ENCODE assay signal across 36 cellular contexts in genomic region chr19:13267889-13268288, GRCh38.
"Had no signal": no experiment of that assay in that cellular context is flagged by ENCODE, and none has a peak within 500 bp of the region (broad histone marks: within the 10 kb centered on the region; RNA-seq: fewer than 3 reads in every experiment).

No MANE protein-coding gene starts in this region.

- H3K27ac Mint-ChIP-seq: activated B cell treated with CpG ODN at 0.5 μM for 24 hours; activated CD4-positive, alpha-beta memory T cell treated with anti-CD3 and anti-CD28 coated beads for 36 hours; activated CD4-positive, alpha-beta T cell treated with anti-CD3 and anti-CD28 coated beads, Interleukin-2, amount 10 ng/mL, durations not matched to agents 24 days and 14 days; activated CD8-positive, alpha-beta T cell treated with anti-CD3 and anti-CD28 coated beads for 36 hours; activated naive CD4-positive, alpha-beta T cell treated with anti-CD3 and anti-CD28 coated beads for 36 hours; activated naive CD4-positive, alpha-beta T cell treated with anti-CD3 and anti-CD28 coated beads, Interleukin-2, amount 50 U/mL, for 72 hours; activated naive CD8-positive, alpha-beta T cell treated with anti-CD3 and anti-CD28 coated beads for 36 hours; activated T-cell treated with anti-CD3 and anti-CD28 coated beads, Interleukin-2, amount 50 U/mL, for 72 hours; activated T-helper 1 cell treated with anti-CD3 and anti-CD28 coated beads, Interleukin-12 subunit alpha, Interleukin-12 subunit beta, Interleukin-2, Interleukin-4 antibody, amounts not matched to agents 30 ng/mL and 10 ng/mL and 1 ng/mL, durations not matched to agents 14 hours and 24 hours and 36 hours; activated T-helper 17 cell treated with anti-CD3 and anti-CD28 coated beads, Interleukin-2, amount 50 U/mL, for 72 hours; T-helper 1 cell treated with Interleukin-12 subunit alpha and Interleukin-12 subunit beta and Interleukin-4 antibody, amounts not matched to agents 30 μg/mL and 1 μg/mL, for 36 hours; T-helper 2 cell treated with Interferon-gamma antibody and Interleukin-4, amounts not matched to agents 5 μg/mL and 100 μg/mL, for 36 hours had no signal

- FAIRE-seq: astrocyte, TTC549 had no signal

- H3K36me3 ChIP-seq: adrenal gland, brain microvascular endothelial cell, breast epithelium had no signal

- H3K27me3 Mint-ChIP-seq: activated B cell treated with CpG ODN at 0.5 μM for 24 hours; activated naive CD8-positive, alpha-beta T cell treated with anti-CD3 and anti-CD28 coated beads for 36 hours; activated T-helper 17 cell treated with anti-CD3 and anti-CD28 coated beads, Interleukin-2, amount 50 U/mL, for 72 hours had no signal

- H3K27ac ChIP-seq: adrenal gland, body of pancreas, brain microvascular endothelial cell, breast epithelium, VCaP had no signal

- H3K4me1 Mint-ChIP-seq: activated B cell treated with CpG ODN at 0.5 μM for 24 hours; activated naive CD8-positive, alpha-beta T cell treated with anti-CD3 and anti-CD28 coated beads for 36 hours; activated T-helper 17 cell treated with anti-CD3 and anti-CD28 coated beads, Interleukin-2, amount 50 U/mL, for 72 hours had no signal

- H3K4me3 ChIP-seq: adrenal gland, body of pancreas, breast epithelium had no signal

- H3K9me3 ChIP-seq: adrenal gland, body of pancreas, breast epithelium had no signal

- H3K4me3 Mint-ChIP-seq: activated B cell treated with CpG ODN at 0.5 μM for 24 hours; activated CD4-positive, alpha-beta memory T cell treated with anti-CD3 and anti-CD28 coated beads for 36 hours; activated CD4-positive, alpha-beta T cell treated with anti-CD3 and anti-CD28 coated beads, Interleukin-2, amount 10 ng/mL, durations not matched to agents 24 days and 14 days; activated CD8-positive, alpha-beta T cell treated with anti-CD3 and anti-CD28 coated beads for 36 hours; activated naive CD4-positive, alpha-beta T cell treated with anti-CD3 and anti-CD28 coated beads for 36 hours; activated naive CD8-positive, alpha-beta T cell treated with anti-CD3 and anti-CD28 coated beads for 36 hours; activated T-cell treated with anti-CD3 and anti-CD28 coated beads, Interleukin-2, amount 50 U/mL, for 4 hours; activated T-cell treated with anti-CD3 and anti-CD28 coated beads, Interleukin-2, amount 50 U/mL, for 72 hours; activated T-helper 1 cell treated with anti-CD3 and anti-CD28 coated beads, Interleukin-12 subunit alpha, Interleukin-12 subunit beta, Interleukin-2, Interleukin-4 antibody, amounts not matched to agents 30 ng/mL and 10 ng/mL and 1 ng/mL, durations not matched to agents 14 hours and 24 hours and 36 hours; activated T-helper 17 cell treated with anti-CD3 and anti-CD28 coated beads, Interleukin-2, amount 50 U/mL, for 72 hours; T-helper 1 cell treated with Interleukin-12 subunit alpha and Interleukin-12 subunit beta and Interleukin-4 antibody, amounts not matched to agents 30 μg/mL and 1 μg/mL, for 36 hours; T-helper 2 cell treated with Interferon-gamma antibody and Interleukin-4, amounts not matched to agents 5 μg/mL and 100 μg/mL, for 36 hours had no signal

- DNase-seq: activated B cell treated with CpG ODN at 0.5 μM for 24 hours; activated CD4-positive, alpha-beta memory T cell treated with anti-CD3 and anti-CD28 coated beads for 36 hours; activated CD4-positive, alpha-beta T cell treated with anti-CD3 and anti-CD28 coated beads for 4 hours; activated CD4-positive, alpha-beta T cell treated with anti-CD3 and anti-CD28 coated beads, Interleukin-2, amount 10 ng/mL, durations not matched to agents 24 days and 14 days; activated CD4-positive, alpha-beta T cell treated with anti-CD3 and anti-CD28 coated beads, Interleukin-2, amount 50 U/mL, for 1 hour; activated CD4-positive, alpha-beta T cell treated with anti-CD3 and anti-CD28 coated beads, Interleukin-2, amount 50 U/mL, for 4 hours; activated CD4-positive, CD25-positive, alpha-beta regulatory T cell treated with anti-CD3 and anti-CD28 coated beads, Interleukin-2, amount 50 U/mL, for 72 hours; activated CD8-positive, alpha-beta memory T cell treated with anti-CD3 and anti-CD28 coated beads, Interleukin-2, amount 50 U/mL, for 4 hours; activated CD8-positive, alpha-beta T cell treated with anti-CD3 and anti-CD28 coated beads for 36 hours; activated effector memory CD4-positive, alpha-beta T cell treated with anti-CD3 and anti-CD28 coated beads, Interleukin-2, amount 50 U/mL, for 16 hours; activated gamma-delta T cell treated with Interleukin-2 at 50 U/mL for 16 hours; activated naive CD4-positive, alpha-beta T cell; activated naive CD4-positive, alpha-beta T cell treated with anti-CD3 and anti-CD28 coated beads for 36 hours; activated naive CD4-positive, alpha-beta T cell treated with anti-CD3 and anti-CD28 coated beads, Interleukin-2, amount 50 U/mL, for 16 hours; activated naive CD8-positive, alpha-beta T cell treated with anti-CD3 and anti-CD28 coated beads for 36 hours; activated T-cell treated with anti-CD3 and anti-CD28 coated beads for 4 hours; activated T-cell treated with anti-CD3 and anti-CD28 coated beads, Interleukin-2, amount 50 U/mL, for 1 hour; activated T-cell treated with anti-CD3 and anti-CD28 coated beads, Interleukin-2, amount 50 U/mL, for 4 hours; activated T-cell treated with anti-CD3 and anti-CD28 coated beads, Interleukin-2, amount 50 U/mL, for 72 hours; adrenal gland; amniotic stem cell; aorta; body of pancreas; brain microvascular endothelial cell; central memory CD4-positive, alpha-beta T cell; T-helper 2 cell; T-helper 9 cell had no signal

- H3K27me3 ChIP-seq: adrenal gland, body of pancreas, brain microvascular endothelial cell, breast epithelium had no signal

- H3K9me3 Mint-ChIP-seq: activated B cell treated with CpG ODN at 0.5 μM for 24 hours; activated CD4-positive, alpha-beta memory T cell treated with anti-CD3 and anti-CD28 coated beads for 36 hours; activated CD4-positive, alpha-beta T cell treated with anti-CD3 and anti-CD28 coated beads, Interleukin-2, amount 10 ng/mL, durations not matched to agents 24 days and 14 days; activated CD8-positive, alpha-beta T cell treated with anti-CD3 and anti-CD28 coated beads for 36 hours; activated naive CD4-positive, alpha-beta T cell treated with anti-CD3 and anti-CD28 coated beads for 36 hours; activated naive CD4-positive, alpha-beta T cell treated with anti-CD3 and anti-CD28 coated beads, Interleukin-2, amount 50 U/mL, for 72 hours; activated T-cell treated with anti-CD3 and anti-CD28 coated beads, Interleukin-2, amount 50 U/mL, for 4 hours; activated T-cell treated with anti-CD3 and anti-CD28 coated beads, Interleukin-2, amount 50 U/mL, for 72 hours; activated T-helper 1 cell treated with anti-CD3 and anti-CD28 coated beads, Interleukin-12 subunit alpha, Interleukin-12 subunit beta, Interleukin-2, Interleukin-4 antibody, amounts not matched to agents 30 ng/mL and 10 ng/mL and 1 ng/mL, durations not matched to agents 14 hours and 24 hours and 36 hours; activated T-helper 17 cell treated with anti-CD3 and anti-CD28 coated beads, Interleukin-2, amount 50 U/mL, for 72 hours; T-helper 1 cell treated with Interleukin-12 subunit alpha and Interleukin-12 subunit beta and Interleukin-4 antibody, amounts not matched to agents 30 μg/mL and 1 μg/mL, for 36 hours; T-helper 2 cell treated with Interferon-gamma antibody and Interleukin-4, amounts not matched to agents 5 μg/mL and 100 μg/mL, for 36 hours had no signal

- H3K4me1 ChIP-seq: adrenal gland, body of pancreas, breast epithelium had no signal

- H3K36me3 Mint-ChIP-seq: activated CD4-positive, alpha-beta memory T cell treated with anti-CD3 and anti-CD28 coated beads for 36 hours; activated naive CD4-positive, alpha-beta T cell treated with anti-CD3 and anti-CD28 coated beads, Interleukin-2, amount 50 U/mL, for 72 hours; activated naive CD8-positive, alpha-beta T cell treated with anti-CD3 and anti-CD28 coated beads for 36 hours had no signal

- ATAC-seq: activated CD8-positive, alpha-beta T cell treated with anti-CD3 and anti-CD28 coated beads for 36 hours; activated naive CD4-positive, alpha-beta T cell treated with anti-CD3 and anti-CD28 coated beads, Interleukin-2, amount 50 U/mL, for 72 hours; activated T-cell treated with anti-CD3 and anti-CD28 coated beads, Interleukin-2, amount 50 U/mL, for 4 hours; activated T-cell treated with anti-CD3 and anti-CD28 coated beads, Interleukin-2, amount 50 U/mL, for 72 hours; activated T-helper 17 cell treated with anti-CD3 and anti-CD28 coated beads, Interleukin-2, amount 50 U/mL, for 72 hours; body of pancreas had no signal
